16 cellular contexts compared by ENCODE assay signal in genomic region chr16:50549561-50549915, GRCh38. TPM values are rescaled to one million over a fixed set of nuclear protein-coding genes. Genes with fewer than 3 reads are reported as not detected.
DNase-seq lines count a peak whose midpoint lies in the region; ATAC-seq, FAIRE-seq and TF ChIP-seq lines count a peak whose summit lies in the region.
"Had no signal": no experiment of that assay in that cellular context is flagged by ENCODE, and none has a peak within 500 bp of the region (broad histone marks: within the 10 kb centered on the region; RNA-seq: fewer than 3 reads in every experiment).

No MANE protein-coding gene starts in this region.

- 72% methylated on average over 7 of the region's 7 CpGs; no CpG with 5 or more reads in 1 of the 2 experiments for WGBS in mesodermal cell (ENCODE audit: insufficient coverage in 2 of 2), 2 experiments
- WGBS in suprapubic skin = 84% methylated on average over 7 of the region's 7 CpGs

- no peaks in the 10 kb centered on the region for H4K20me1 ChIP-seq in astrocyte (ENCODE audit: insufficient read depth, low read length)

- no peaks in the 10 kb centered on the region for H3K79me2 ChIP-seq in astrocyte (ENCODE audit: insufficient read depth, low read length)

- H3K4me2 ChIP-seq in astrocyte (ENCODE audit: low read length) = peak overlapping the region; percentile 86

- TF ChIP-seq CTCF in astrocyte (IDR thresholded peaks at IDR 0.05; ENCODE audit: insufficient read depth, low read depth, low read length) = no peak
- TF ChIP-seq CTCF in suprapubic skin (IDR thresholded peaks at IDR 0.05) = no peak

- H3K4me1 ChIP-seq in astrocyte (ENCODE audit: insufficient read depth, low read length) = no peaks in the 10 kb centered on the region
- peaks cover 23% of the 10 kb centered on the region for H3K4me1 ChIP-seq in mesodermal cell (ENCODE audit: control insufficient read depth, insufficient read depth, low read length, poor library complexity, severe bottlenecking)
- H3K4me1 ChIP-seq in suprapubic skin = peaks cover 14% of the 10 kb centered on the region

- peaks cover 22% of the 10 kb centered on the region for H3K27me3 ChIP-seq in astrocyte (ENCODE audit: insufficient read depth, low read length)
- H3K27me3 ChIP-seq in suprapubic skin = peaks cover 4% of the 10 kb centered on the region

- H3K9me3 Mint-ChIP-seq in T-helper 1 cell treated with Interleukin-12 subunit alpha and Interleukin-12 subunit beta and Interleukin-4 antibody, amounts not matched to agents 30 μg/mL and 1 μg/mL, for 36 hours = peaks cover under 1% of the 10 kb centered on the region
- peaks cover 2% of the 10 kb centered on the region for H3K9me3 Mint-ChIP-seq in astrocyte (ENCODE audit: unreplicated experiment)

- peaks cover 8% of the 10 kb centered on the region for H3K4me1 Mint-ChIP-seq in T-helper 1 cell treated with Interleukin-12 subunit alpha and Interleukin-12 subunit beta and Interleukin-4 antibody, amounts not matched to agents 30 μg/mL and 1 μg/mL, for 36 hours (ENCODE audit: low read depth)
- peaks cover 9% of the 10 kb centered on the region for H3K4me1 Mint-ChIP-seq in astrocyte (ENCODE audit: low read depth, unreplicated experiment)

- H3K36me3 ChIP-seq in astrocyte (ENCODE audit: insufficient read depth, low read length) (no peaks in the 10 kb centered on the region), mesodermal cell (ENCODE audit: control insufficient read depth, insufficient read depth, low read length) (peaks cover 24% of the 10 kb centered on the region), suprapubic skin (no peaks in the 10 kb centered on the region)
- H3K36me3 ChIP-seq: cardiac muscle cell had no signal

- peaks cover 62% of the 10 kb centered on the region for H3K27me3 Mint-ChIP-seq in T-helper 1 cell treated with Interleukin-12 subunit alpha and Interleukin-12 subunit beta and Interleukin-4 antibody, amounts not matched to agents 30 μg/mL and 1 μg/mL, for 36 hours (ENCODE audit: low read depth)
- peaks cover 64% of the 10 kb centered on the region for H3K27me3 Mint-ChIP-seq in astrocyte (ENCODE audit: low read depth, unreplicated experiment)

- TF ChIP-seq EP300 in suprapubic skin (IDR thresholded peaks at IDR 0.05) = no peak

- H3K4me3 Mint-ChIP-seq in T-helper 1 cell treated with Interleukin-12 subunit alpha and Interleukin-12 subunit beta and Interleukin-4 antibody, amounts not matched to agents 30 μg/mL and 1 μg/mL, for 36 hours = peak overlapping the region; percentile 36
- peak overlapping the region; percentile 64 for H3K4me3 Mint-ChIP-seq in astrocyte (ENCODE audit: unreplicated experiment)

- H3K9me3 ChIP-seq in astrocyte (ENCODE audit: insufficient read depth, low read depth, low read length) (no peaks in the 10 kb centered on the region), mesodermal cell (ENCODE audit: control insufficient read depth, low read length) (no peaks in the 10 kb centered on the region), suprapubic skin (no peaks in the 10 kb centered on the region)

- H3K36me3 Mint-ChIP-seq in T-helper 1 cell treated with Interleukin-12 subunit alpha and Interleukin-12 subunit beta and Interleukin-4 antibody, amounts not matched to agents 30 μg/mL and 1 μg/mL, for 36 hours (ENCODE audit: low read depth) = no peaks in the 10 kb centered on the region
- peaks cover 11% of the 10 kb centered on the region for H3K36me3 Mint-ChIP-seq in astrocyte (ENCODE audit: low read depth, unreplicated experiment)

- DNase-seq in T-helper 1 cell (no peak), astrocyte (ENCODE audit: low read depth) (no peak), suprapubic skin (ENCODE audit: low spot score in 2 of 2) (no peak), iPS-NIHi7 (ENCODE audit: extremely low spot score) (no peak)
- DNase-seq in activated CD4-positive, CD25-positive, alpha-beta regulatory T cell (lab: John Stamatoyannopoulos, UW) = no peak
- DNase-seq: DMS153, NCI-H1105, NCI-H82 had no signal

- no peak for FAIRE-seq in astrocyte (lab: Jason Lieb, UNC)
- FAIRE-seq: GM12892, islet of Langerhans had no signal

- no peak for TF ChIP-seq POLR2A in suprapubic skin (IDR thresholded peaks at IDR 0.05)

- H3K27ac ChIP-seq in astrocyte (ENCODE audit: low read depth, low read length) = no peak overlapping the region
- no peak overlapping the region for H3K27ac ChIP-seq in mesodermal cell (ENCODE audit: low read depth, low read length, severe bottlenecking)
- H3K27ac ChIP-seq in suprapubic skin = no peak overlapping the region
- H3K27ac ChIP-seq: 22Rv1, cardiac muscle cell, SK-N-MC had no signal

- H3K27ac Mint-ChIP-seq in T-helper 1 cell treated with Interleukin-12 subunit alpha and Interleukin-12 subunit beta and Interleukin-4 antibody, amounts not matched to agents 30 μg/mL and 1 μg/mL, for 36 hours = no peak overlapping the region
- no peak overlapping the region for H3K27ac Mint-ChIP-seq in astrocyte (ENCODE audit: unreplicated experiment)

- H2AFZ ChIP-seq in astrocyte (ENCODE audit: low read depth, low read length) = no peak overlapping the region

- H3K4me3 ChIP-seq in astrocyte (ENCODE audit: insufficient read depth, low read depth, low read length) = no peak overlapping the region
- peak overlapping the region; percentile 78 for H3K4me3 ChIP-seq in mesodermal cell (ENCODE audit: extremely low read depth, insufficient read depth, low read length, poor library complexity, severe bottlenecking)
- H3K4me3 ChIP-seq in suprapubic skin = peak overlapping the region; percentile 73
- H3K4me3 ChIP-seq: SK-N-MC had no signal

- no peak for ATAC-seq in GM21576 (IDR thresholded peaks at IDR 0.05; ENCODE audit: unreplicated experiment)

- H3K9ac ChIP-seq in astrocyte (ENCODE audit: low read length) = no peak overlapping the region

RNA-seq across cellular contexts. Expression of gene NKD1, which starts 1.3 kb away (rescaled TPM):
- total RNA-seq in astrocyte (9.1 and 9.8 TPM in 2 replicates), suprapubic skin (1 to 10 TPM; 1.8 to 9.1 (median 2.6) TPM)
- polyA plus RNA-seq in mesodermal cell (2013, experiment 1 of 2) = 21.0 TPM
- polyA plus RNA-seq in mesodermal cell (2013, experiment 2 of 2) = 16.2 TPM
